22 cellular contexts compared by ENCODE assay signal in genomic region chr1:192225266-192225665, GRCh38.
"Had no signal": no experiment of that assay in that cellular context is flagged by ENCODE, and none has a peak within 500 bp of the region (broad histone marks: within the 10 kb centered on the region; RNA-seq: fewer than 3 reads in every experiment).

No MANE protein-coding gene starts in this region.

- H3K4me1 ChIP-seq: body of pancreas, pancreas, upper lobe of left lung had no signal

- H3K9me3 Mint-ChIP-seq: activated CD4-positive, alpha-beta T cell treated with anti-CD3 and anti-CD28 coated beads, Interleukin-2, amount 10 ng/mL, durations not matched to agents 24 days and 14 days; activated CD8-positive, alpha-beta T cell treated with anti-CD3 and anti-CD28 coated beads for 36 hours; mesothelial cell of epicardium had no signal

- H3K4me1 Mint-ChIP-seq: activated CD4-positive, alpha-beta T cell treated with anti-CD3 and anti-CD28 coated beads, Interleukin-2, amount 10 ng/mL, durations not matched to agents 24 days and 14 days; activated CD8-positive, alpha-beta memory T cell treated with anti-CD3 and anti-CD28 coated beads, Interleukin-2, amount 10 ng/mL, durations not matched to agents 7 days and 5 days; activated naive CD8-positive, alpha-beta T cell treated with anti-CD3 and anti-CD28 coated beads, Interleukin-2, amount 50 U/mL, for 24 hours; mesothelial cell of epicardium; naive thymus-derived CD8-positive, alpha-beta T cell had no signal

- H3K27ac ChIP-seq: body of pancreas, cardiac muscle cell, pancreas, upper lobe of left lung had no signal

- H3K4me3 ChIP-seq: body of pancreas, cardiac muscle cell, lung, pancreas, upper lobe of left lung had no signal

- H3K36me3 ChIP-seq: cardiac muscle cell, pancreas, upper lobe of left lung had no signal

- H3K9me3 ChIP-seq: body of pancreas, pancreas, upper lobe of left lung had no signal

- H3K36me3 Mint-ChIP-seq: activated CD8-positive, alpha-beta memory T cell treated with anti-CD3 and anti-CD28 coated beads, Interleukin-2, amount 10 ng/mL, durations not matched to agents 7 days and 5 days; mesothelial cell of epicardium; naive thymus-derived CD8-positive, alpha-beta T cell had no signal

- H3K27me3 ChIP-seq: body of pancreas, cardiac muscle cell, pancreas, upper lobe of left lung had no signal

- H3K4me3 Mint-ChIP-seq: activated CD4-positive, alpha-beta T cell treated with anti-CD3 and anti-CD28 coated beads, Interleukin-2, amount 10 ng/mL, durations not matched to agents 24 days and 14 days; activated CD8-positive, alpha-beta memory T cell treated with anti-CD3 and anti-CD28 coated beads, Interleukin-2, amount 10 ng/mL, durations not matched to agents 7 days and 5 days; activated CD8-positive, alpha-beta T cell treated with anti-CD3 and anti-CD28 coated beads for 36 hours; activated naive CD8-positive, alpha-beta T cell treated with anti-CD3 and anti-CD28 coated beads, Interleukin-2, amount 50 U/mL, for 24 hours; dendritic cell treated with granulocyte-macrophage colony-stimulating factor and Interleukin-4, amounts not matched to agents 40 ng/mL and 50 ng/mL, for 4 days; mesothelial cell of epicardium; naive thymus-derived CD8-positive, alpha-beta T cell had no signal

- H3K27ac Mint-ChIP-seq: activated CD4-positive, alpha-beta T cell treated with anti-CD3 and anti-CD28 coated beads, Interleukin-2, amount 10 ng/mL, durations not matched to agents 24 days and 14 days; activated CD8-positive, alpha-beta memory T cell treated with anti-CD3 and anti-CD28 coated beads, Interleukin-2, amount 10 ng/mL, durations not matched to agents 7 days and 5 days; activated CD8-positive, alpha-beta T cell treated with anti-CD3 and anti-CD28 coated beads for 36 hours; activated naive CD8-positive, alpha-beta T cell treated with anti-CD3 and anti-CD28 coated beads, Interleukin-2, amount 50 U/mL, for 24 hours; dendritic cell treated with granulocyte-macrophage colony-stimulating factor and Interleukin-4, amounts not matched to agents 40 ng/mL and 50 ng/mL, for 4 days; mesothelial cell of epicardium; naive thymus-derived CD8-positive, alpha-beta T cell had no signal

- ATAC-seq: activated CD4-positive, CD25-positive, alpha-beta regulatory T cell treated with anti-CD3 and anti-CD28 coated beads, Interleukin-2, amount 50 U/mL, for 24 hours; activated CD8-positive, alpha-beta memory T cell treated with anti-CD3 and anti-CD28 coated beads, Interleukin-2, amount 10 ng/mL, durations not matched to agents 7 days and 5 days; activated CD8-positive, alpha-beta T cell treated with anti-CD3 and anti-CD28 coated beads for 36 hours; activated naive CD8-positive, alpha-beta T cell treated with anti-CD3 and anti-CD28 coated beads, Interleukin-2, amount 50 U/mL, for 24 hours; body of pancreas; left lobe of liver; naive thymus-derived CD8-positive, alpha-beta T cell; pancreas; right cardiac atrium; stimulated activated naive CD8-positive, alpha-beta T cell treated with anti-CD3 and anti-CD28 coated beads, Interleukin-15, Interleukin-2, amounts not matched to agents 100 U/mL and 50 U/mL, for 24 hours had no signal

- H3K27me3 Mint-ChIP-seq: activated CD4-positive, alpha-beta T cell treated with anti-CD3 and anti-CD28 coated beads, Interleukin-2, amount 10 ng/mL, durations not matched to agents 24 days and 14 days; activated CD8-positive, alpha-beta memory T cell treated with anti-CD3 and anti-CD28 coated beads, Interleukin-2, amount 10 ng/mL, durations not matched to agents 7 days and 5 days; activated CD8-positive, alpha-beta T cell treated with anti-CD3 and anti-CD28 coated beads for 36 hours; activated naive CD8-positive, alpha-beta T cell treated with anti-CD3 and anti-CD28 coated beads, Interleukin-2, amount 50 U/mL, for 24 hours; dendritic cell treated with granulocyte-macrophage colony-stimulating factor and Interleukin-4, amounts not matched to agents 40 ng/mL and 50 ng/mL, for 4 days; naive thymus-derived CD8-positive, alpha-beta T cell had no signal

- DNase-seq: activated CD4-positive, alpha-beta T cell treated with anti-CD3 and anti-CD28 coated beads, Interleukin-2, amount 10 ng/mL, durations not matched to agents 24 days and 14 days; activated CD8-positive, alpha-beta memory T cell treated with anti-CD3 and anti-CD28 coated beads, Interleukin-2, amount 10 ng/mL, durations not matched to agents 7 days and 5 days; activated CD8-positive, alpha-beta T cell treated with anti-CD3 and anti-CD28 coated beads for 36 hours; activated gamma-delta T cell; activated naive CD4-positive, alpha-beta T cell treated with anti-CD3 and anti-CD28 coated beads, Interleukin-2, amount 50 U/mL, for 16 hours; activated naive CD8-positive, alpha-beta T cell treated with anti-CD3 and anti-CD28 coated beads, Interleukin-2, amount 50 U/mL, for 24 hours; activated T-cell treated with anti-CD3 and anti-CD28 coated beads for 4 hours; body of pancreas; effector CD4-positive, alpha-beta T cell; naive thymus-derived CD8-positive, alpha-beta T cell; pancreas; right cardiac atrium; stimulated activated CD4-positive, alpha-beta T cell treated with anti-CD3 and anti-CD28 coated beads, Interleukin-12 subunit alpha, Interleukin-12 subunit beta, amount 100 ng/mL, for 4 hours; stimulated activated CD4-positive, alpha-beta T cell treated with anti-CD3 and anti-CD28 coated beads, Interleukin-4, amount 100 ng/mL, for 4 hours; stimulated activated naive CD8-positive, alpha-beta T cell treated with anti-CD3 and anti-CD28 coated beads, Interleukin-15, Interleukin-2, amounts not matched to agents 100 U/mL and 50 U/mL, for 24 hours; upper lobe of left lung had no signal
